ENCODE assay signal across 1 cellular context in the genomic region with DNA sequence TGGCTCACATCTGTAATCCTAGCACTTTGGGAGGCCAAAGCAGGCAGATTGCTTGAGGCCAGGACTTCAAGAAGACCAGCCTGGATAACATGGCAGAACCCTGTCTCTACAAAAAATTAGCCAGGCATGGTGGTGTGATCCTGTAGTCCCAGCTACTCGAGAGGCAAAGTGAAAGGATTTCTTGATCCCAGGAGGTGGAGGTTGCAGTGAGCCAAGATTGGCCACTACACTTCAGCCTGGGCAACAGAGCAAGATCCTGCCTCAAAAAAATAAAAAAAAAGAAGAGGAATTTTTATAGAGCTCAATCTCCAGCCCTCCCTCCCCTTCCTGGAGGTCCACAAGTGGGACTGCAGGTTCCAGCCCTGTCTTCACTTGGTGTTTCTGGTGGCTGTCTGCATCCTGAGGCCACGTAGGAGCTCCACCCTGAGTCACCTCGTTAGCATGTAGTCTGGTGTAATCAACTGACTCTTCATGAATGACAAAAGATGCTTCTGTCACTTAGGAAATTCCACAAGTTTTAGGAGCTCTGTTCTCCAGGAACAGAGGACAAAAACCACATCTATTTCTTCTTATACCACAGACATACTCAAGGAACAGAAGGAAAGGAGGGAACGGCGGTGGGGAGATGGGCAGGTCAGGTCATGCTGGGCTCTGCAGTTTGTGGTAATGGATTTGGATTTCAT.
TF ChIP-seq lines count a peak whose summit lies in the region.

No MANE protein-coding gene starts in this region.

TF ChIP-seq in H1, 55 proteins besides CTCF, POLR2A, EP300 and RAD21:
- TF ChIP-seq ZNF274 (IDR thresholded peaks at IDR 0.05; ENCODE audit: borderline replicate concordance, extremely low read depth, low read length) (no peak), KDM1A (IDR thresholded peaks at IDR 0.05; ENCODE audit: borderline replicate concordance, low read length) (0 out of 2 replicates have a peak, but pooled peaks have one; percentile 15), SUZ12 (IDR thresholded peaks at IDR 0.05; ENCODE audit: low read length) (no peak), TAF7 (optimal IDR thresholded peaks at IDR 0.05; ENCODE audit: borderline replicate concordance, low read depth, low read length) (no peak)
TF ChIP-seq in H1: peak in this region for 1.
